ENCODE assay signal across 9 cellular contexts in the genomic region with DNA sequence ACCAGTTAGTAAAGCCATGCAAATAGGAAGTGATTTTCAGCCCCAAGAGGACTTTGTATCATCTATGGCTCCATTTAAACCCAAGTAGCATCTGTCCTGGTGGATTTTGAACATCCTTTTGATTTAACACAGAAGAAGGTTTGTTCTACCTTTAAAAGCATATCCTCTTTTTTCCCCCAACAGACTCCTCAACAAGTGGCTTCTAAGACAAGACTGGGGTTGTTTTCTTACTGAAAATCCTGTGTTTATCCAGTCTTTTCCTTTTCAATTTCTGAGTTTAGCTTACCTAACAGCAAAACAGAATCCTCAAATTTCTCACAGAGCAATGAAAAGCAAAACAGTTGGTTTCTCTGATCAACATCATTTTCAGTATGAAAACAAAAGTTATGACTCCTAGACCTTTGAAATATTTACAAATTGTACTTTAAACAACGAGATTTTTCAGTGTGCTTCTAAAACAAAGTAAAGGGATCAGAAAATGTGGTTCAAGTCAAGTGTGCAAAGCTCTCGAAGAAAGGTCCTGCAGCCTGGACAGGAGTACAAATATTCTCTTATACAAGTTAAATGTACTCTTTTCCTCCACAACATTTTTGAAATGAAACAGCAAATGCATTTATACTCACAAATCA. TPM values are rescaled to one million over a fixed set of nuclear protein-coding genes. Genes with fewer than 3 reads are reported as not detected.
DNase-seq lines count a peak whose midpoint lies in the region; ATAC-seq and TF ChIP-seq lines count a peak whose summit lies in the region.
"Had no signal": no experiment of that assay in that cellular context is flagged by ENCODE, and none has a peak within 500 bp of the region (broad histone marks: within the 10 kb centered on the region; RNA-seq: fewer than 3 reads in every experiment).

No MANE protein-coding gene starts in this region.

- no peaks in the 10 kb centered on the region for H3K4me1 ChIP-seq in muscle layer of duodenum (ENCODE audit: control insufficient read depth in 1 of 2, insufficient read depth in 2 of 2, low read length in 2 of 2)

- H3K4me3 ChIP-seq in AG09309 (ENCODE audit: control insufficient read depth, low read depth, low read length) (peak overlapping the region; percentile 97), NB4 (ENCODE audit: low read depth, low read length) (peak overlapping the region; percentile 79), coronary artery (peak overlapping the region; percentile 78), muscle layer of duodenum (ENCODE audit: low read depth in 1 of 2, low read length in 2 of 2) (peak overlapping the region; percentile 88 to 96)

- DNase-seq in AG09309 (ENCODE audit: low read depth) (no peak), NB4 (ENCODE audit: low read depth) (no peak), coronary artery (ENCODE audit: low spot score) (no peak), omental fat pad (ENCODE audit: low spot score) (no peak), mucosa of gallbladder (ENCODE audit: low spot score) (no peak)
- DNase-seq: left colon had no signal

- no peak for ATAC-seq in GM18870 (IDR thresholded peaks at IDR 0.05; ENCODE audit: unreplicated experiment)
- no peak for ATAC-seq in omental fat pad (ENCODE audit: low FRiP score)
- no peak for ATAC-seq in GM18907 (IDR thresholded peaks at IDR 0.05; ENCODE audit: unreplicated experiment)
- ATAC-seq: left colon had no signal

- H3K27ac ChIP-seq in coronary artery (peak overlapping the region in 1 of 2 donors; percentile 18), muscle layer of duodenum (ENCODE audit: low read length) (peak overlapping the region; percentile 51)

- TF ChIP-seq CTCF in AG09309 (IDR thresholded peaks at IDR 0.05; ENCODE audit: control insufficient read depth, insufficient read depth, low read depth, low read length, missing control alignments), result no peak
- TF ChIP-seq CTCF in NB4 (IDR thresholded peaks at IDR 0.05; ENCODE audit: low read depth, low read length), result no peak
- no peak for TF ChIP-seq CTCF in coronary artery (IDR thresholded peaks at IDR 0.05)
- no peak for TF ChIP-seq CTCF in omental fat pad (IDR thresholded peaks at IDR 0.05)

- TF ChIP-seq POLR2A in NB4 (IDR thresholded peaks at IDR 0.05; ENCODE audit: extremely low read depth, insufficient read length), result no peak

- H3K36me3 ChIP-seq in muscle layer of duodenum (ENCODE audit: control insufficient read depth in 1 of 2, insufficient read depth in 2 of 2, low read length in 2 of 2), result peaks cover 0 to 11% of the 10 kb centered on the region in 2 donors

- H3K27me3 ChIP-seq in muscle layer of duodenum (ENCODE audit: low read depth, low read length), result no peaks in the 10 kb centered on the region

- no peaks in the 10 kb centered on the region for H3K9me3 ChIP-seq in muscle layer of duodenum (ENCODE audit: control insufficient read depth in 1 of 2, low read length in 2 of 2)

RNA-seq across cellular contexts. Expression of a gene that starts 2.8 kb away (rescaled TPM):
- total RNA-seq in omental fat pad (10 to 100 TPM; 14.5 to 56.1 (median 28.5) TPM), mucosa of gallbladder (5.2 TPM)

RNA-seq across cellular contexts. Expression of a gene that starts 55.7 kb away (rescaled TPM):
- total RNA-seq in omental fat pad (100 to 1,000 TPM; 324 to 488 (median 373) TPM), mucosa of gallbladder (317 TPM)
